In the genomic region with DNA sequence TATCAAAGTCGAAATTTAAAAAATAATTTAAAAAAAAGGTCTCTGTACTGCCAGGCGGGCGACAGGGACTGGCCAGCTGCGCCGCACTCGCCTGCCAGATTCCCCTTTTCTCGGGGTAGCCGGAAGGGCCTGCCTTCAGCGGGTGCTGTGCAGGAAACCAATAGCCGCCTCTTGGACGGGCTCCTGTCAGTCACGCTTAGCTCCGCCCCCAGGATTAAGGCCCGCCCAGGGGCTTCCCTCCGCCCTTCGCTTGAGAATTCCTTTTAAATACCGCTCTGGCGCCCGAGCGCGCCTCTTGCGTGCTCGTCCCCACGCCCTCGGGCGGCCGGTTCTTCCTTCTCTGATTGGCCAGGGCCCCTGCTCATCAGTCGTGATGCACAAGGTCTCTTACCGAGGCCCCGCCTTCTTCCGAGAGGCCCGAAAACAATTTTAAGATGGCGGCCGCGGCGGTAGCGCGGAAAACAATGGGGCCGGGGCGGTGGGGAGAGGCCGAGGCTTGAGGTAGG, we compare ENCODE assay signal across 8 cellular contexts. TPM values are rescaled to one million over a fixed set of nuclear protein-coding genes. Genes with fewer than 3 reads are reported as not detected.
DNase-seq lines count a peak whose midpoint lies in the region; ATAC-seq, FAIRE-seq and TF ChIP-seq lines count a peak whose summit lies in the region.

A gene with protein sequence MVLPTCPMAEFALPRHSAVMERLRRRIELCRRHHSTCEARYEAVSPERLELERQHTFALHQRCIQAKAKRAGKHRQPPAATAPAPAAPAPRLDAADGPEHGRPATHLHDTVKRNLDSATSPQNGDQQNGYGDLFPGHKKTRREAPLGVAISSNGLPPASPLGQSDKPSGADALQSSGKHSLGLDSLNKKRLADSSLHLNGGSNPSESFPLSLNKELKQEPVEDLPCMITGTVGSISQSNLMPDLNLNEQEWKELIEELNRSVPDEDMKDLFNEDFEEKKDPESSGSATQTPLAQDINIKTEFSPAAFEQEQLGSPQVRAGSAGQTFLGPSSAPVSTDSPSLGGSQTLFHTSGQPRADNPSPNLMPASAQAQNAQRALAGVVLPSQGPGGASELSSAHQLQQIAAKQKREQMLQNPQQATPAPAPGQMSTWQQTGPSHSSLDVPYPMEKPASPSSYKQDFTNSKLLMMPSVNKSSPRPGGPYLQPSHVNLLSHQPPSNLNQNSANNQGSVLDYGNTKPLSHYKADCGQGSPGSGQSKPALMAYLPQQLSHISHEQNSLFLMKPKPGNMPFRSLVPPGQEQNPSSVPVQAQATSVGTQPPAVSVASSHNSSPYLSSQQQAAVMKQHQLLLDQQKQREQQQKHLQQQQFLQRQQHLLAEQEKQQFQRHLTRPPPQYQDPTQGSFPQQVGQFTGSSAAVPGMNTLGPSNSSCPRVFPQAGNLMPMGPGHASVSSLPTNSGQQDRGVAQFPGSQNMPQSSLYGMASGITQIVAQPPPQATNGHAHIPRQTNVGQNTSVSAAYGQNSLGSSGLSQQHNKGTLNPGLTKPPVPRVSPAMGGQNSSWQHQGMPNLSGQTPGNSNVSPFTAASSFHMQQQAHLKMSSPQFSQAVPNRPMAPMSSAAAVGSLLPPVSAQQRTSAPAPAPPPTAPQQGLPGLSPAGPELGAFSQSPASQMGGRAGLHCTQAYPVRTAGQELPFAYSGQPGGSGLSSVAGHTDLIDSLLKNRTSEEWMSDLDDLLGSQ (plus strand): TSS at position 411 of the 506 bp plus-strand sequence. CDS start 291 bp downstream, outside the sequence.

- H3K4me3 ChIP-seq in keratinocyte (ENCODE audit: control insufficient read depth in 2 of 3, extremely low read depth in 1 of 3, insufficient read depth in 2 of 3, low read depth in 1 of 3, low read length in 3 of 3) = peak within 1 kb of the TSS; percentile 70 to 77 (median 75)

- TF ChIP-seq POLR2A in GM19099 (IDR thresholded peaks at IDR 0.05; ENCODE audit: extremely low read depth, insufficient read length, low read depth) = peak; percentile 80

- H3K36me3 ChIP-seq in keratinocyte (ENCODE audit: control insufficient read depth in 2 of 2, extremely low read depth in 1 of 2, insufficient read depth in 2 of 2, low read length in 2 of 2) = peaks cover 12 to 13% of the 10 kb centered on the region in 2 experiments

- H3K9ac ChIP-seq in keratinocyte (ENCODE audit: control insufficient read depth, extremely low read depth, insufficient read depth, low read length) = peak within 1 kb of the TSS; percentile 91

- FAIRE-seq in keratinocyte (lab: Jason Lieb, UNC) = peak; percentile 83

- H4K20me1 ChIP-seq in keratinocyte (ENCODE audit: control insufficient read depth, extremely low read depth, insufficient read depth, low read length) = no peaks in the 10 kb centered on the region

- H3K9me1 ChIP-seq in keratinocyte (ENCODE audit: control insufficient read depth, extremely low read depth, insufficient read depth, low read length) = no peaks in the 10 kb centered on the region

- H3K27me3 ChIP-seq in keratinocyte (ENCODE audit: control insufficient read depth, extremely low read depth, insufficient read depth, low read length) = no peaks in the 10 kb centered on the region

- TF ChIP-seq CTCF in keratinocyte (optimal IDR thresholded peaks at IDR 0.05 in 1 of 3, IDR thresholded peaks at IDR 0.05 in 1 of 3, conservative IDR thresholded peaks at IDR 0.05 in 1 of 3; ENCODE audit: extremely low read depth in 1 of 3, insufficient read depth in 2 of 3, low read length in 3 of 3) = no peak

- peak; percentile 99 for DNase-seq in AG20443 (ENCODE audit: low spot score)
- peak; percentile 94 for DNase-seq in NCI-H510A (lab: John Stamatoyannopoulos, UW)
- DNase-seq in activated CD4-positive, alpha-beta T cell treated with anti-CD3 and anti-CD28 coated beads for 1 hour = peak; percentile 98
- peak; percentile 99 for DNase-seq in cerebellum (ENCODE audit: low spot score)
- DNase-seq in keratinocyte (ENCODE audit: low read depth, low spot score) = peak; percentile 97
- peak; percentile 97 to 98 for DNase-seq in stimulated activated CD4-positive, alpha-beta T cell treated with anti-CD3 and anti-CD28 coated beads, Interleukin-15, amount 100 ng/mL, for 1 hour (ENCODE audit: low read depth in 1 of 2, low spot score in 1 of 2)

- H2AFZ ChIP-seq in keratinocyte (ENCODE audit: control insufficient read depth, low read length) = peak within 1 kb of the TSS; percentile 38

- ATAC-seq in HG03432 (IDR thresholded peaks at IDR 0.05; ENCODE audit: unreplicated experiment) = peak; percentile 96

- H3K4me1 ChIP-seq in keratinocyte (ENCODE audit: control insufficient read depth, extremely low read depth, insufficient read depth, low read length) = peaks cover 15% of the 10 kb centered on the region

- H3K27ac ChIP-seq in keratinocyte (ENCODE audit: control insufficient read depth, insufficient read depth, low read length) = peak within 1 kb of the TSS; percentile 85

- no peaks in the 10 kb centered on the region for H3K9me3 ChIP-seq in keratinocyte (ENCODE audit: control insufficient read depth, low read depth, low read length)

- peaks cover 45% of the 10 kb centered on the region for H3K79me2 ChIP-seq in keratinocyte (ENCODE audit: control insufficient read depth, insufficient read depth, low read length)

- dilution Hi-C loops in keratinocyte (cut with MboI; ENCODE audit: extremely low pct_ligation_motif_present, low sequenced_read_pairs) = loop anchor here (25.0 kb wide), 1 partner anchor 105 kb away; no protein-coding TSS in a partner anchor

- peak within 1 kb of the TSS; percentile 88 for H3K4me2 ChIP-seq in keratinocyte (ENCODE audit: control insufficient read depth, extremely low read depth, insufficient read depth, low read depth, low read length)

RNA-seq across cellular contexts. Expression of the gene that starts here (rescaled TPM):
- total RNA-seq in cerebellum = 22.8 TPM
- polyA plus RNA-seq in keratinocyte = 3.2 to 6.0 TPM (median 4.9 TPM) in 3 replicates
- 2.4 TPM for polyA plus RNA-seq in keratinocyte (2011; ENCODE audit: low read depth)
- 4.4 and 4.7 TPM in 2 replicates for polyA plus RNA-seq in keratinocyte (2011; cell fraction: cytosol; rRNA removed)
- 13.0 and 14.7 TPM in 2 replicates for polyA plus RNA-seq in keratinocyte (2011; cell fraction: nucleus; rRNA removed)
- polyA plus RNA-seq in keratinocyte (2012; ENCODE audit: low replicate concordance) = 7.6 and 10.0 TPM in 2 replicates
- polyA minus RNA-seq in keratinocyte = 4.4 to 22.6 TPM (median 7.3 TPM) in 3 replicates
- 4.8 TPM for polyA minus RNA-seq in keratinocyte (2011; cell fraction: cytosol; rRNA and poly(A)+ RNA removed)
- polyA minus RNA-seq in keratinocyte (2011; cell fraction: nucleus; rRNA and poly(A)+ RNA removed) = 9.1 and 11.9 TPM in 2 replicates

Comparison
In these comparisons a context has a peak if more than half of its experiments do, and no peak if none do; other contexts are left out.
1. Peak in every context shown above with its lines: DNase-seq, ATAC-seq, H3K4me3 ChIP-seq and H3K27ac ChIP-seq.